Comparison of ENCODE assay signal across 8 cellular contexts in genomic region chr15:92801774-92802464, GRCh38.
DNase-seq lines count a peak whose midpoint lies in the region; ATAC-seq, FAIRE-seq and TF ChIP-seq lines count a peak whose summit lies in the region.

No MANE protein-coding gene starts in this region.

- intact Hi-C loops in activated naive CD4-positive, alpha-beta T cell treated with anti-CD3 and anti-CD28 coated beads for 36 hours (cut with micrococcal nuclease): no loop called here
- intact Hi-C loops in uterus (cut with DNase I; ENCODE audit: low total_unique reads): no loop called here

- no peaks in the 10 kb centered on the region for H3K79me2 ChIP-seq in astrocyte (ENCODE audit: insufficient read depth, low read length)

- H3K4me3 Mint-ChIP-seq in activated naive CD4-positive, alpha-beta T cell treated with anti-CD3 and anti-CD28 coated beads for 36 hours: no peak overlapping the region
- peak overlapping the region; percentile 60 for H3K4me3 Mint-ChIP-seq in astrocyte (ENCODE audit: unreplicated experiment)
- no peak overlapping the region for H3K4me3 Mint-ChIP-seq in activated T-cell treated with anti-CD3 and anti-CD28 coated beads, Interleukin-2, amount 50 U/mL, for 72 hours

- H3K9me3 Mint-ChIP-seq in activated naive CD4-positive, alpha-beta T cell treated with anti-CD3 and anti-CD28 coated beads for 36 hours: peaks cover 2% of the 10 kb centered on the region
- H3K9me3 Mint-ChIP-seq in activated naive CD4-positive, alpha-beta T cell treated with anti-CD3 and anti-CD28 coated beads, Interleukin-2, amount 50 U/mL, for 72 hours: peaks cover 0 to 7% of the 10 kb centered on the region in 2 donors
- H3K9me3 Mint-ChIP-seq in astrocyte (ENCODE audit: unreplicated experiment): no peaks in the 10 kb centered on the region
- peaks cover 0 to 1% of the 10 kb centered on the region in 2 donors for H3K9me3 Mint-ChIP-seq in activated T-cell treated with anti-CD3 and anti-CD28 coated beads, Interleukin-2, amount 50 U/mL, for 72 hours

- H2AFZ ChIP-seq in astrocyte (ENCODE audit: low read depth, low read length): peak overlapping the region; percentile 73

- H3K36me3 Mint-ChIP-seq in activated naive CD4-positive, alpha-beta T cell treated with anti-CD3 and anti-CD28 coated beads for 36 hours (ENCODE audit: low read depth): peaks cover 2% of the 10 kb centered on the region
- H3K36me3 Mint-ChIP-seq in activated naive CD4-positive, alpha-beta T cell treated with anti-CD3 and anti-CD28 coated beads, Interleukin-2, amount 50 U/mL, for 72 hours: peaks cover 0 to 19% of the 10 kb centered on the region in 2 donors
- peaks cover 3% of the 10 kb centered on the region for H3K36me3 Mint-ChIP-seq in astrocyte (ENCODE audit: low read depth, unreplicated experiment)
- H3K36me3 Mint-ChIP-seq in activated T-cell treated with anti-CD3 and anti-CD28 coated beads, Interleukin-2, amount 50 U/mL, for 72 hours (ENCODE audit: insufficient read depth in 2 of 2): peaks cover 2 to 3% of the 10 kb centered on the region in 2 donors

- H3K4me2 ChIP-seq in astrocyte (ENCODE audit: low read length): peak overlapping the region; percentile 78

- no peak for FAIRE-seq in astrocyte (lab: Jason Lieb, UNC)

- CTCF ChIA-PET in activated naive CD4-positive, alpha-beta T cell treated with anti-CD3 and anti-CD28 coated beads for 36 hours (lab: Charles Lee): interaction anchor here (0.6 to 1.5 kb wide), 3 partner anchors 116 to 225 kb away, joined by 3 to 5 read pairs (median 3); no protein-coding TSS in a partner anchor

- peaks cover 22% of the 10 kb centered on the region for H3K4me1 ChIP-seq in astrocyte (ENCODE audit: insufficient read depth, low read length)
- H3K4me1 ChIP-seq in uterus: no peaks in the 10 kb centered on the region

- TF ChIP-seq POLR2A in uterus (IDR thresholded peaks at IDR 0.05): no peak

- peak overlapping the region; percentile 69 for H3K9ac ChIP-seq in astrocyte (ENCODE audit: low read length)

- H3K4me1 Mint-ChIP-seq in activated naive CD4-positive, alpha-beta T cell treated with anti-CD3 and anti-CD28 coated beads for 36 hours (ENCODE audit: low read depth): peaks cover 34% of the 10 kb centered on the region
- H3K4me1 Mint-ChIP-seq in astrocyte (ENCODE audit: low read depth, unreplicated experiment): peaks cover 20% of the 10 kb centered on the region
- H3K4me1 Mint-ChIP-seq in activated T-cell treated with anti-CD3 and anti-CD28 coated beads, Interleukin-2, amount 50 U/mL, for 72 hours (ENCODE audit: low read depth): peaks cover 44% of the 10 kb centered on the region

- no peaks in the 10 kb centered on the region for H3K27me3 Mint-ChIP-seq in activated naive CD4-positive, alpha-beta T cell treated with anti-CD3 and anti-CD28 coated beads for 36 hours (ENCODE audit: low read depth)
- no peaks in the 10 kb centered on the region for H3K27me3 Mint-ChIP-seq in astrocyte (ENCODE audit: low read depth, unreplicated experiment)
- H3K27me3 Mint-ChIP-seq in activated T-cell treated with anti-CD3 and anti-CD28 coated beads, Interleukin-2, amount 50 U/mL, for 72 hours (ENCODE audit: low read depth): no peaks in the 10 kb centered on the region

- H3K27me3 ChIP-seq in astrocyte (ENCODE audit: insufficient read depth, low read length) (no peaks in the 10 kb centered on the region), uterus (no peaks in the 10 kb centered on the region)

- H3K27ac Mint-ChIP-seq in activated naive CD4-positive, alpha-beta T cell treated with anti-CD3 and anti-CD28 coated beads for 36 hours: peak overlapping the region; percentile 18
- peak overlapping the region in 1 of 2 donors; percentile 44 for H3K27ac Mint-ChIP-seq in activated naive CD4-positive, alpha-beta T cell treated with anti-CD3 and anti-CD28 coated beads, Interleukin-2, amount 50 U/mL, for 72 hours
- H3K27ac Mint-ChIP-seq in astrocyte (ENCODE audit: unreplicated experiment): peak overlapping the region; percentile 97
- no peak overlapping the region for H3K27ac Mint-ChIP-seq in activated T-cell treated with anti-CD3 and anti-CD28 coated beads, Interleukin-2, amount 50 U/mL, for 72 hours

- H3K36me3 ChIP-seq in astrocyte (ENCODE audit: insufficient read depth, low read length) (no peaks in the 10 kb centered on the region), uterus (no peaks in the 10 kb centered on the region)

- H3K4me3 ChIP-seq in astrocyte (ENCODE audit: insufficient read depth, low read depth, low read length) (peak overlapping the region; percentile 27), uterus (no peak overlapping the region)

- DNase-seq in activated naive CD4-positive, alpha-beta T cell treated with anti-CD3 and anti-CD28 coated beads for 36 hours: peak; percentile 6
- DNase-seq in activated naive CD4-positive, alpha-beta T cell treated with anti-CD3 and anti-CD28 coated beads, Interleukin-2, amount 50 U/mL, for 72 hours (ENCODE audit: low spot score in 2 of 2): no peak
- DNase-seq in astrocyte (ENCODE audit: low read depth): peak; percentile 98
- peak; percentile 75 for DNase-seq in kidney tubule cell (ENCODE audit: low spot score)
- peak in 1 of 2 donors; percentile 57 for DNase-seq in uterus
- DNase-seq in activated T-cell treated with anti-CD3 and anti-CD28 coated beads, Interleukin-2, amount 50 U/mL, for 72 hours: no peak
- no peak for DNase-seq in stimulated activated CD4-positive, alpha-beta T cell treated with anti-CD3 and anti-CD28 coated beads, Interleukin-1b, Interleukin-23, amount 100 ng/mL, for 48 hours
- DNase-seq in NCI-H748 (lab: John Stamatoyannopoulos, UW; ENCODE audit: unreplicated experiment): no peak

- H3K9me3 ChIP-seq in astrocyte (ENCODE audit: insufficient read depth, low read depth, low read length): no peaks in the 10 kb centered on the region
- H3K9me3 ChIP-seq in uterus: no peaks in the 10 kb centered on the region

- TF ChIP-seq CTCF in astrocyte (IDR thresholded peaks at IDR 0.05; ENCODE audit: insufficient read depth, low read depth, low read length): no peak
- no peak for TF ChIP-seq CTCF in uterus (IDR thresholded peaks at IDR 0.05)

- peak overlapping the region; percentile 95 for H3K27ac ChIP-seq in astrocyte (ENCODE audit: low read depth, low read length)
- H3K27ac ChIP-seq in uterus: peak overlapping the region; percentile 83 to 91

- no peaks in the 10 kb centered on the region for H4K20me1 ChIP-seq in astrocyte (ENCODE audit: insufficient read depth, low read length)

- ATAC-seq in activated naive CD4-positive, alpha-beta T cell treated with anti-CD3 and anti-CD28 coated beads, Interleukin-2, amount 50 U/mL, for 72 hours: no peak
- ATAC-seq in activated T-cell treated with anti-CD3 and anti-CD28 coated beads, Interleukin-2, amount 50 U/mL, for 72 hours (replicated peaks in 1 of 2): no peak

Comparison
In these comparisons a context has a peak if more than half of its experiments do, and no peak if none do; other contexts are left out.
1. DNase-seq: peak in activated naive CD4-positive, alpha-beta T cell treated with anti-CD3 and anti-CD28 coated beads for 36 hours (single experiment), astrocyte (single experiment) and kidney tubule cell (single experiment); none in activated naive CD4-positive, alpha-beta T cell treated with anti-CD3 and anti-CD28 coated beads, Interleukin-2, amount 50 U/mL, for 72 hours (0 of 2), activated T-cell treated with anti-CD3 and anti-CD28 coated beads, Interleukin-2, amount 50 U/mL, for 72 hours (0 of 2), stimulated activated CD4-positive, alpha-beta T cell treated with anti-CD3 and anti-CD28 coated beads, Interleukin-1b, Interleukin-23, amount 100 ng/mL, for 48 hours (single experiment) and NCI-H748 (single experiment).